In the genomic region with DNA sequence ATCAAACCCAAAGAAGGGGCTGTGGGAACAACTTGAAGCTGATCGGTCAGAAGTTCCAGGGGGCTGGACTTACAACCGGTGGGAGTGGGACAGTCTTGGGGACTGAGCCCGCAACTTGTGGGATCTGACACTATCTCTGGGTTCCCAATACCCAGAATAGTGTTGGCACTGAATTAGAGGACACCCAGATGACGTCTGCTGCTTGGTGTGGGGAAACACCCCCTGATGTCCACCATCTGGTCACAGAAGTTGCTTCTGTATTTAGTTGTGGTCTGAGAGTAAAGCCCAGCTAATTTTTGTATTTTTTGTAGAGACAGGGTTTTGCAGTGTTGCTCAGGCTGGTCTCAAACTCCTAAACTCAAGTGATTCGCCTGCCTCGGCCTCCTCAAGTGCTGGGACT, we compare ENCODE assay signal across 2 cellular contexts.
TF ChIP-seq lines count a peak whose summit lies in the region.

No MANE protein-coding gene starts in this region.

TF ChIP-seq in IMR-90, 13 proteins besides CTCF, POLR2A, EP300 and RAD21:
- TF ChIP-seq, protein P1, sequence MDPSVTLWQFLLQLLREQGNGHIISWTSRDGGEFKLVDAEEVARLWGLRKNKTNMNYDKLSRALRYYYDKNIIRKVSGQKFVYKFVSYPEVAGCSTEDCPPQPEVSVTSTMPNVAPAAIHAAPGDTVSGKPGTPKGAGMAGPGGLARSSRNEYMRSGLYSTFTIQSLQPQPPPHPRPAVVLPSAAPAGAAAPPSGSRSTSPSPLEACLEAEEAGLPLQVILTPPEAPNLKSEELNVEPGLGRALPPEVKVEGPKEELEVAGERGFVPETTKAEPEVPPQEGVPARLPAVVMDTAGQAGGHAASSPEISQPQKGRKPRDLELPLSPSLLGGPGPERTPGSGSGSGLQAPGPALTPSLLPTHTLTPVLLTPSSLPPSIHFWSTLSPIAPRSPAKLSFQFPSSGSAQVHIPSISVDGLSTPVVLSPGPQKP (IDR thresholded peaks at IDR 0.05; ENCODE audit: borderline replicate concordance, low read depth, low read length): no peak
- TF ChIP-seq CEBPB (IDR thresholded peaks at IDR 0.05; ENCODE audit: low read depth, low read length) (no peak), MAFK (IDR thresholded peaks at IDR 0.05; ENCODE audit: low read depth, low read length) (no peak), MXI1 (IDR thresholded peaks at IDR 0.05; ENCODE audit: borderline replicate concordance, low read depth, low read length) (no peak), RFX5 (IDR thresholded peaks at IDR 0.05; ENCODE audit: low read depth, low read length) (no peak), BHLHE40 (IDR thresholded peaks at IDR 0.05; ENCODE audit: low read depth, low read length) (no peak), MAZ (IDR thresholded peaks at IDR 0.05; ENCODE audit: borderline replicate concordance, low read depth, low read length) (no peak), CHD1 (IDR thresholded peaks at IDR 0.05; ENCODE audit: low read depth, low read length) (no peak), SMC3 (IDR thresholded peaks at IDR 0.05; ENCODE audit: low read depth, low read length) (no peak), RCOR1 (IDR thresholded peaks at IDR 0.05; ENCODE audit: insufficient replicate concordance, low read length) (no peak), FOS (IDR thresholded peaks at IDR 0.05; ENCODE audit: low read depth, low read length) (no peak), NFE2L2 (IDR thresholded peaks at IDR 0.05; ENCODE audit: low read depth, low read length) (no peak)
- TF ChIP-seq, protein P2, sequence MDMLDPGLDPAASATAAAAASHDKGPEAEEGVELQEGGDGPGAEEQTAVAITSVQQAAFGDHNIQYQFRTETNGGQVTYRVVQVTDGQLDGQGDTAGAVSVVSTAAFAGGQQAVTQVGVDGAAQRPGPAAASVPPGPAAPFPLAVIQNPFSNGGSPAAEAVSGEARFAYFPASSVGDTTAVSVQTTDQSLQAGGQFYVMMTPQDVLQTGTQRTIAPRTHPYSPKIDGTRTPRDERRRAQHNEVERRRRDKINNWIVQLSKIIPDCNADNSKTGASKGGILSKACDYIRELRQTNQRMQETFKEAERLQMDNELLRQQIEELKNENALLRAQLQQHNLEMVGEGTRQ (IDR thresholded peaks at IDR 0.05; ENCODE audit: low read depth, low read length): no peak
TF ChIP-seq in IMR-90: peak in this region for 0.

TF ChIP-seq in GM12878, 131 proteins besides CTCF, POLR2A, EP300 and RAD21:
- TF ChIP-seq ESRRA (IDR thresholded peaks at IDR 0.05; ENCODE audit: low read length) (no peak), WRNIP1 (IDR thresholded peaks at IDR 0.05; ENCODE audit: borderline replicate concordance, low read depth, low read length) (no peak), YBX1 (IDR thresholded peaks at IDR 0.05) (no peak), HDGF (IDR thresholded peaks at IDR 0.05) (no peak), SMARCA5 (IDR thresholded peaks at IDR 0.05) (no peak), CREB1 (IDR thresholded peaks at IDR 0.05; ENCODE audit: low read depth) (no peak), CREM (IDR thresholded peaks at IDR 0.05; ENCODE audit: low read depth) (no peak), ATF7 (IDR thresholded peaks at IDR 0.05; ENCODE audit: low read depth) (no peak), ZNF24 (IDR thresholded peaks at IDR 0.05) (no peak), SUPT20H (IDR thresholded peaks at IDR 0.05; ENCODE audit: borderline replicate concordance, control insufficient read depth, low read depth, low read length) (no peak), PAX5 (IDR thresholded peaks at IDR 0.05; ENCODE audit: borderline replicate concordance, low read depth, low read length) (no peak), NR2F1 (conservative IDR thresholded peaks at IDR 0.05) (no peak)
- TF ChIP-seq, protein P3, sequence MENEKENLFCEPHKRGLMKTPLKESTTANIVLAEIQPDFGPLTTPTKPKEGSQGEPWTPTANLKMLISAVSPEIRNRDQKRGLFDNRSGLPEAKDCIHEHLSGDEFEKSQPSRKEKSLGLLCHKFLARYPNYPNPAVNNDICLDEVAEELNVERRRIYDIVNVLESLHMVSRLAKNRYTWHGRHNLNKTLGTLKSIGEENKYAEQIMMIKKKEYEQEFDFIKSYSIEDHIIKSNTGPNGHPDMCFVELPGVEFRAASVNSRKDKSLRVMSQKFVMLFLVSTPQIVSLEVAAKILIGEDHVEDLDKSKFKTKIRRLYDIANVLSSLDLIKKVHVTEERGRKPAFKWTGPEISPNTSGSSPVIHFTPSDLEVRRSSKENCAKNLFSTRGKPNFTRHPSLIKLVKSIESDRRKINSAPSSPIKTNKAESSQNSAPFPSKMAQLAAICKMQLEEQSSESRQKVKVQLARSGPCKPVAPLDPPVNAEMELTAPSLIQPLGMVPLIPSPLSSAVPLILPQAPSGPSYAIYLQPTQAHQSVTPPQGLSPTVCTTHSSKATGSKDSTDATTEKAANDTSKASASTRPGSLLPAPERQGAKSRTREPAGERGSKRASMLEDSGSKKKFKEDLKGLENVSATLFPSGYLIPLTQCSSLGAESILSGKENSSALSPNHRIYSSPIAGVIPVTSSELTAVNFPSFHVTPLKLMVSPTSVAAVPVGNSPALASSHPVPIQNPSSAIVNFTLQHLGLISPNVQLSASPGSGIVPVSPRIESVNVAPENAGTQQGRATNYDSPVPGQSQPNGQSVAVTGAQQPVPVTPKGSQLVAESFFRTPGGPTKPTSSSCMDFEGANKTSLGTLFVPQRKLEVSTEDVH (IDR thresholded peaks at IDR 0.05; ENCODE audit: low read depth, partially characterized antibody): no peak
- TF ChIP-seq, protein P4, sequence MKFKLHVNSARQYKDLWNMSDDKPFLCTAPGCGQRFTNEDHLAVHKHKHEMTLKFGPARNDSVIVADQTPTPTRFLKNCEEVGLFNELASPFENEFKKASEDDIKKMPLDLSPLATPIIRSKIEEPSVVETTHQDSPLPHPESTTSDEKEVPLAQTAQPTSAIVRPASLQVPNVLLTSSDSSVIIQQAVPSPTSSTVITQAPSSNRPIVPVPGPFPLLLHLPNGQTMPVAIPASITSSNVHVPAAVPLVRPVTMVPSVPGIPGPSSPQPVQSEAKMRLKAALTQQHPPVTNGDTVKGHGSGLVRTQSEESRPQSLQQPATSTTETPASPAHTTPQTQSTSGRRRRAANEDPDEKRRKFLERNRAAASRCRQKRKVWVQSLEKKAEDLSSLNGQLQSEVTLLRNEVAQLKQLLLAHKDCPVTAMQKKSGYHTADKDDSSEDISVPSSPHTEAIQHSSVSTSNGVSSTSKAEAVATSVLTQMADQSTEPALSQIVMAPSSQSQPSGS (IDR thresholded peaks at IDR 0.05; ENCODE audit: low read length): no peak
- TF ChIP-seq, protein P2 (IDR thresholded peaks at IDR 0.05; ENCODE audit: borderline replicate concordance, low read depth, low read length): no peak
- TF ChIP-seq, protein P5, sequence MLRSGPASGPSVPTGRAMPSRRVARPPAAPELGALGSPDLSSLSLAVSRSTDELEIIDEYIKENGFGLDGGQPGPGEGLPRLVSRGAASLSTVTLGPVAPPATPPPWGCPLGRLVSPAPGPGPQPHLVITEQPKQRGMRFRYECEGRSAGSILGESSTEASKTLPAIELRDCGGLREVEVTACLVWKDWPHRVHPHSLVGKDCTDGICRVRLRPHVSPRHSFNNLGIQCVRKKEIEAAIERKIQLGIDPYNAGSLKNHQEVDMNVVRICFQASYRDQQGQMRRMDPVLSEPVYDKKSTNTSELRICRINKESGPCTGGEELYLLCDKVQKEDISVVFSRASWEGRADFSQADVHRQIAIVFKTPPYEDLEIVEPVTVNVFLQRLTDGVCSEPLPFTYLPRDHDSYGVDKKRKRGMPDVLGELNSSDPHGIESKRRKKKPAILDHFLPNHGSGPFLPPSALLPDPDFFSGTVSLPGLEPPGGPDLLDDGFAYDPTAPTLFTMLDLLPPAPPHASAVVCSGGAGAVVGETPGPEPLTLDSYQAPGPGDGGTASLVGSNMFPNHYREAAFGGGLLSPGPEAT (IDR thresholded peaks at IDR 0.05; ENCODE audit: low read depth): no peak
- TF ChIP-seq, protein P6, sequence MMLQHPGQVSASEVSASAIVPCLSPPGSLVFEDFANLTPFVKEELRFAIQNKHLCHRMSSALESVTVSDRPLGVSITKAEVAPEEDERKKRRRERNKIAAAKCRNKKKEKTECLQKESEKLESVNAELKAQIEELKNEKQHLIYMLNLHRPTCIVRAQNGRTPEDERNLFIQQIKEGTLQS (IDR thresholded peaks at IDR 0.05; ENCODE audit: borderline replicate concordance, extremely low read depth, low read depth, low read length): no peak
- TF ChIP-seq, protein P7, sequence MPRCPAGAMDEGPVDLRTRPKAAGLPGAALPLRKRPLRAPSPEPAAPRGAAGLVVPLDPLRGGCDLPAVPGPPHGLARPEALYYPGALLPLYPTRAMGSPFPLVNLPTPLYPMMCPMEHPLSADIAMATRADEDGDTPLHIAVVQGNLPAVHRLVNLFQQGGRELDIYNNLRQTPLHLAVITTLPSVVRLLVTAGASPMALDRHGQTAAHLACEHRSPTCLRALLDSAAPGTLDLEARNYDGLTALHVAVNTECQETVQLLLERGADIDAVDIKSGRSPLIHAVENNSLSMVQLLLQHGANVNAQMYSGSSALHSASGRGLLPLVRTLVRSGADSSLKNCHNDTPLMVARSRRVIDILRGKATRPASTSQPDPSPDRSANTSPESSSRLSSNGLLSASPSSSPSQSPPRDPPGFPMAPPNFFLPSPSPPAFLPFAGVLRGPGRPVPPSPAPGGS (IDR thresholded peaks at IDR 0.05; ENCODE audit: borderline replicate concordance, insufficient read depth, low read depth, low read length, poor library complexity, severe bottlenecking): no peak
TF ChIP-seq in GM12878: peak in this region for 0.
